ENCODE assay signal across 32 cellular contexts in the genomic region with DNA sequence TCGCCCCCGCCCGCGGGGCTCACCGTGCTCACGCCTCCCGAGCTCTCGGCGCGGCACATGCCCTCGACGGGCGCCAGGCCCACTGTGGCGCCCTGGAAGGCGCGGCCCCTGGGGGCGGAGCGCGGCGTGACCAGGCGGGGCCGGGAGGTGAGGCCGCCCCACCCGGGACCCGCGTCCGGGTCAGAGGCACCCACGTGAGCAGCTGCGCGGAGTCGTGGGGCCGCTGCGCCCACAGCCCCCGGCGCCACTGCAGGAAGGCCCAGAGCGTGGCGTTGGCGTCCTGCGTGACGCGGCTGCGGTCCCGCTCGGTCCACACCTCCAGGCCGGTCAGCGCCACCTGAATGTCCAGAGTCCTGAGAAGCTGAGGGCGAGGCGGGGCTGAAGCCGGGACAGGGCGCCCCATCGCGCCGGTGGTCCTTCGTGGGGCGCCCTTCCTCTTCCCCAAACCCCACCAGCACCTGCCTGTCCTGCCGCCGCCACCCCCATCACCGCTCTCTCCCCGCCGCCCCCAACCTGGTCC. TPM values are rescaled to one million over a fixed set of nuclear protein-coding genes. Genes with fewer than 3 reads are reported as not detected.
"Had no signal": no experiment of that assay in that cellular context is flagged by ENCODE, and none has a peak within 500 bp of the region (broad histone marks: within the 10 kb centered on the region; RNA-seq: fewer than 3 reads in every experiment).

No MANE protein-coding gene starts in this region.

- H3K36me3 ChIP-seq: left lung, lower lobe of right lung, neutrophil, ovary, right atrium auricular region, right lobe of liver, thyroid gland, transverse colon, upper lobe of left lung had no signal

- DNase-seq: hippocampal formation; left colon; left lung; mammary epithelial cell; mesenchymal stem cell; naive thymus-derived CD8-positive, alpha-beta T cell; occipital lobe; right lobe of liver; stimulated activated CD4-positive, alpha-beta T cell treated with anti-CD3 and anti-CD28 coated beads, Interleukin-12 subunit alpha, Interleukin-12 subunit beta, amount 100 ng/mL, for 4 hours; stimulated activated CD4-positive, alpha-beta T cell treated with anti-CD3 and anti-CD28 coated beads, Interleukin-2, amount 100 ng/mL, for 24 hours; stimulated activated CD4-positive, alpha-beta T cell treated with anti-CD3 and anti-CD28 coated beads, Interleukin-4, amount 100 ng/mL, for 1 hour; stimulated activated naive B cell treated with anti-CD40 and anti-IgM and Interleukin-4, amounts not matched to agents 10 μg/mL and 1 μg/mL and 100 μg/mL, for 72 hours; stimulated activated naive CD8-positive, alpha-beta T cell treated with anti-CD3 and anti-CD28 coated beads, Interleukin-15, Interleukin-2, amounts not matched to agents 100 U/mL and 50 U/mL, for 24 hours; stomach; testis; thyroid gland; transverse colon; upper lobe of left lung had no signal

- H3K4me3 ChIP-seq: left lung, lower lobe of right lung, ovary, right lobe of liver, testis, transverse colon, upper lobe of left lung, vagina had no signal

- ATAC-seq: left colon; left lung; lower lobe of right lung; naive thymus-derived CD8-positive, alpha-beta T cell; right lobe of liver; stimulated activated naive CD8-positive, alpha-beta T cell treated with anti-CD3 and anti-CD28 coated beads, Interleukin-15, Interleukin-2, amounts not matched to agents 100 U/mL and 50 U/mL, for 24 hours had no signal

- FAIRE-seq: kidney had no signal

- H3K27ac ChIP-seq: left lung, lower lobe of right lung, neutrophil, ovary, right atrium auricular region, right lobe of liver, stomach, testis, thyroid gland, transverse colon, upper lobe of left lung, vagina had no signal

- H3K27me3 ChIP-seq: ovary, right atrium auricular region, testis, thyroid gland, vagina had no signal

- H3K9me3 ChIP-seq: left lung, lower lobe of right lung, neutrophil, ovary, right atrium auricular region, right lobe of liver, stomach, testis, thyroid gland, transverse colon, upper lobe of left lung, vagina had no signal

RNA-seq across cellular contexts. Expression of a gene that starts 8.2 kb away (rescaled TPM):
- total RNA-seq: naive thymus-derived CD8-positive, alpha-beta T cell; pulmonary artery endothelial cell had no signal
- polyA plus RNA-seq: mammary epithelial cell; naive thymus-derived CD8-positive, alpha-beta T cell had no signal

RNA-seq across cellular contexts. Expression of a gene that starts 10.4 kb away (rescaled TPM):
- total RNA-seq: kidney; left colon; left lung; liver; lower lobe of right lung; mammary epithelial cell; mucosa of gallbladder; naive thymus-derived CD8-positive, alpha-beta T cell; neural crest cell; occipital lobe; ovary; progenitor cell of endocrine pancreas; pulmonary artery endothelial cell; renal cortical epithelial cell; right atrium auricular region; right lobe of liver; skeletal muscle tissue; stomach; transverse colon; upper lobe of left lung; urinary bladder; vagina had no signal
- polyA plus RNA-seq: liver; mammary epithelial cell; naive thymus-derived CD8-positive, alpha-beta T cell; stomach; urinary bladder had no signal

RNA-seq across cellular contexts. Expression of a gene that starts 38.8 kb away (rescaled TPM):
- total RNA-seq: mammary epithelial cell, neural crest cell, progenitor cell of endocrine pancreas, pulmonary artery endothelial cell, renal cortical epithelial cell had no signal
- polyA plus RNA-seq: mammary epithelial cell; naive thymus-derived CD8-positive, alpha-beta T cell had no signal

RNA-seq across cellular contexts. Expression of a gene that starts 58.9 kb away (rescaled TPM):
- total RNA-seq: mammary epithelial cell; naive thymus-derived CD8-positive, alpha-beta T cell; progenitor cell of endocrine pancreas; renal cortical epithelial cell had no signal
- polyA plus RNA-seq: mammary epithelial cell had no signal
